Comparison of ENCODE assay signal across 8 cellular contexts in genomic region chr15:48976444-48977088, GRCh38. TPM values are rescaled to one million over a fixed set of nuclear protein-coding genes. Genes with fewer than 3 reads are reported as not detected.
DNase-seq lines count a peak whose midpoint lies in the region; ATAC-seq and TF ChIP-seq lines count a peak whose summit lies in the region.

No MANE protein-coding gene starts in this region.

- no peak for DNase-seq in heart left ventricle
- DNase-seq in Right ventricle myocardium superior, result no peak
- no peak for DNase-seq in mesendoderm
- DNase-seq in aorta, result peak; percentile 54 to 79
- no peak for DNase-seq in NK-92 treated with Interleukin-12 subunit alpha and Interleukin-12 subunit beta, amount 100 ng/mL, for 24 hours (lab: John Stamatoyannopoulos, UW)
- DNase-seq in NCI-H146 (lab: John Stamatoyannopoulos, UW), result no peak
- DNase-seq in NCI-H1092 treated with DMSO at 0.1 percent for 48 hours (lab: John Stamatoyannopoulos, UW), result no peak

- H3K27ac Mint-ChIP-seq in brain, result peak overlapping the region; percentile 48 to 92 (median 89)

- H3K4ac ChIP-seq in mesendoderm (ENCODE audit: low read depth, low read length), result no peak overlapping the region

- no peaks in the 10 kb centered on the region for H3K79me2 ChIP-seq in mesendoderm (ENCODE audit: control insufficient read depth, insufficient read depth, low read length)

- peak overlapping the region; percentile 91 for H3K4me2 ChIP-seq in mesendoderm (ENCODE audit: low read length)

- intact Hi-C loops in heart left ventricle (cut with DNase I) (no loop called here), Right ventricle myocardium superior (cut with DNase I) (no loop called here), aorta (cut with DNase I) (no loop called here)

- peaks cover 0 to 4% (median 0%) of the 10 kb centered on the region in 5 experiments for H3K9me3 Mint-ChIP-seq in brain

- H3K79me1 ChIP-seq in mesendoderm (ENCODE audit: low read length), result no peaks in the 10 kb centered on the region

- H3K4me1 ChIP-seq in heart left ventricle (peaks cover 0 to 13% (median 9%) of the 10 kb centered on the region in 12 donors), mesendoderm (ENCODE audit: control insufficient read depth, low read depth, low read length) (peaks cover 5% of the 10 kb centered on the region), aorta (ENCODE audit: control insufficient read depth in 1 of 2, insufficient read depth in 2 of 2, low read length in 2 of 2) (peaks cover 0 to 4% of the 10 kb centered on the region in 2 donors)

- H3K18ac ChIP-seq in mesendoderm (ENCODE audit: low read length), result peak overlapping the region; percentile 81

- H3K4me3 ChIP-seq in heart left ventricle, result peak overlapping the region in 9 of 12 donors; percentile 54 to 78 (median 62)
- no peak overlapping the region for H3K4me3 ChIP-seq in mesendoderm (ENCODE audit: low read length)
- no peak overlapping the region for H3K4me3 ChIP-seq in aorta (ENCODE audit: low read length in 2 of 2)

- TF ChIP-seq CTCF in heart left ventricle (IDR thresholded peaks at IDR 0.05) (no peak), brain (conservative IDR thresholded peaks at IDR 0.05) (no peak)

- ATAC-seq in heart left ventricle, result peak in 1 of 4 donors; percentile 16
- ATAC-seq in Right ventricle myocardium superior (ENCODE audit: poor library complexity), result no peak
- ATAC-seq in aorta (ENCODE audit: low FRiP score), result peak; percentile 51

- H3K27ac ChIP-seq in heart left ventricle (peak overlapping the region in 10 of 12 donors; percentile 33 to 86 (median 70)), mesendoderm (ENCODE audit: low read depth, low read length) (no peak overlapping the region), aorta (ENCODE audit: low read depth in 1 of 2, low read length in 2 of 2) (peak overlapping the region in 1 of 2 donors; percentile 87)

- H3K9ac ChIP-seq in mesendoderm (ENCODE audit: low read length), result peak overlapping the region; percentile 84

- H3K36me3 ChIP-seq in heart left ventricle (no peaks in the 10 kb centered on the region), mesendoderm (ENCODE audit: control insufficient read depth, insufficient read depth, low read length) (no peaks in the 10 kb centered on the region), aorta (ENCODE audit: control insufficient read depth in 1 of 2, insufficient read depth in 2 of 2, low read length in 1 of 2) (no peaks in the 10 kb centered on the region)

- peak overlapping the region; percentile 68 for H4K5ac ChIP-seq in mesendoderm (ENCODE audit: low read length)

- peaks cover 14% of the 10 kb centered on the region for H3K4me1 Mint-ChIP-seq in brain

- H3K23ac ChIP-seq in mesendoderm (ENCODE audit: low read length), result no peak overlapping the region

- WGBS in heart left ventricle, 4 donors, result 81 to 93% (median 86%) methylated on average over 16 to 17 of the region's 17 CpGs
- no CpG with 5 or more reads among the region's 17 CpGs for WGBS in mesendoderm (ENCODE audit: extremely low coverage, insufficient coverage, low lambda C conversion rate)
- WGBS in aorta, 2 donors, result 52 to 65% methylated on average over 17 of the region's 17 CpGs

- TF ChIP-seq POLR2A in heart left ventricle (IDR thresholded peaks at IDR 0.05), result no peak

- no peak overlapping the region for H2AK5ac ChIP-seq in mesendoderm (ENCODE audit: low read length)

- H4K8ac ChIP-seq in mesendoderm (ENCODE audit: low read depth, low read length), result no peak overlapping the region

- H3K36me3 Mint-ChIP-seq in brain, result no peaks in the 10 kb centered on the region

- H3K27me3 Mint-ChIP-seq in brain, result peaks cover 3% of the 10 kb centered on the region

- peak overlapping the region; percentile 89 for H3K56ac ChIP-seq in mesendoderm (ENCODE audit: low read length)

- no peak overlapping the region for H2BK15ac ChIP-seq in mesendoderm (replicated peaks; ENCODE audit: low read depth)

- no peak overlapping the region for H2BK5ac ChIP-seq in mesendoderm (ENCODE audit: low read length)

- H3K27me3 ChIP-seq in heart left ventricle, result no peaks in the 10 kb centered on the region
- no peaks in the 10 kb centered on the region for H3K27me3 ChIP-seq in mesendoderm (ENCODE audit: insufficient read depth, low read length, poor library complexity)
- no peaks in the 10 kb centered on the region for H3K27me3 ChIP-seq in aorta (ENCODE audit: control insufficient read depth in 1 of 2, insufficient read depth in 2 of 2, low read length in 1 of 2)

- peak overlapping the region; percentile 55 to 75 (median 67) for H3K4me3 Mint-ChIP-seq in brain

- H2BK120ac ChIP-seq in mesendoderm (ENCODE audit: low read depth, low read length), result no peak overlapping the region

- H3K9me3 ChIP-seq in heart left ventricle (no peaks in the 10 kb centered on the region), aorta (ENCODE audit: control insufficient read depth, low read length) (no peaks in the 10 kb centered on the region)

RNA-seq across cellular contexts. Expression of gene SHC4, which starts 12.8 kb away (rescaled TPM):
- total RNA-seq in heart left ventricle (1 to 10 TPM; 1.8 to 4.1 (median 2.6) TPM), Right ventricle myocardium superior (2.5 TPM), aorta (10 to 100 TPM in 1 of 2 donors, 1 to 10 TPM in 1; 8.7 to 18.6 TPM)
- polyA plus RNA-seq in heart left ventricle (1 to 10 TPM; 1.3 to 1.5 TPM), brain (ENCODE audit: insufficient read depth, low read depth, low replicate concordance) (0.78 TPM), aorta (1 to 10 TPM; 4.4 to 5.6 TPM)
- 0.13 TPM for polyA plus RNA-seq in mesendoderm (2013, experiment 1 of 2)
- polyA plus RNA-seq in mesendoderm (2013, experiment 2 of 2), result 0.13 TPM

Comparison
In these comparisons a context has a peak if more than half of its experiments do, and no peak if none do; other contexts are left out.
1. DNase-seq: peak in aorta (2 of 2); none in heart left ventricle (0 of 5), Right ventricle myocardium superior (single experiment), mesendoderm (single experiment), NK-92 treated with Interleukin-12 subunit alpha and Interleukin-12 subunit beta, amount 100 ng/mL, for 24 hours (single experiment), NCI-H146 (single experiment) and NCI-H1092 treated with DMSO at 0.1 percent for 48 hours (single experiment).
2. H3K4me3 ChIP-seq: peak in heart left ventricle (9 of 12); none in mesendoderm (single experiment) and aorta (0 of 2).